Comparison of ENCODE assay signal across 26 cellular contexts in the genomic region with DNA sequence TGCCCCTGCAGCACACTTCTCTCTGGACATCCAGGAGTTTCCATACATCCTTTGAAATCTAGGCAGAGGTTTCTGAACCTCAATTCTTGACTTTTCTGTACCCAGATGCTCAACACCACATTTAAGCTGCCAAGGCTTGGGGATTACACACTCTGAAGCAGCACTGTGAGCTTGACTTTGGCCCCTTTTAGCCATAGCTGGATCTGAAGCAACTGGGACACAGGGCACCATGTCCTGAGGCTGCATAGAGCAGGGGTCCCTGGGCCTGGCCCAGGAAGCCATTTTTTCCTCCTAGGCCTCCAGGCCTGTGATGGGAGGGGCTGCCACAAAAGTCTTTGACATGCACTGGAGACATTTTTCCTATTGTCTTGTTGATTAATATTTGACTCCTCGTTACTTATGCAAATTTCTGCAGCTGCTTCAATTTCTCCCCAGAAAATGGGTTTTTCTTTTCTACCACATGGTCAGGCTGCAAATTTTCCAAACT.
"Had no signal": no experiment of that assay in that cellular context is flagged by ENCODE, and none has a peak within 500 bp of the region (broad histone marks: within the 10 kb centered on the region; RNA-seq: fewer than 3 reads in every experiment).

No MANE protein-coding gene starts in this region.

- H3K36me3 ChIP-seq: neutrophil, ovary, right lobe of liver, sigmoid colon, stomach, tibial artery, transverse colon, upper lobe of right lung, uterus had no signal

- DNase-seq: naive B cell; naive thymus-derived CD8-positive, alpha-beta T cell; nephron progenitor cell; nucleus accumbens; ovary; posterior cingulate gyrus; psoas muscle; right lobe of liver; sigmoid colon; small intestine; stimulated activated CD4-positive, alpha-beta T cell treated with anti-CD3 and anti-CD28 coated beads, Interleukin-15, amount 100 ng/mL, for 24 hours; stimulated activated CD4-positive, alpha-beta T cell treated with anti-CD3 and anti-CD28 coated beads, Interleukin-2, amount 100 ng/mL, for 24 hours; stimulated activated CD4-positive, alpha-beta T cell treated with anti-CD3 and anti-CD28 coated beads, Interleukin-2, amount 100 ng/mL, for 48 hours; stimulated activated CD4-positive, alpha-beta T cell treated with anti-CD3 and anti-CD28 coated beads, Interleukin-4, amount 100 ng/mL, for 24 hours; stimulated activated naive B cell treated with anti-CD40 and anti-IgM and Interleukin-4, amounts not matched to agents 10 μg/mL and 1 μg/mL and 100 μg/mL, for 72 hours; stimulated activated naive CD4-positive, alpha-beta T cell treated with Interleukin-2 at 50 U/mL for 16 hours; stomach; testis; tibial artery; transverse colon; upper lobe of right lung; uterus had no signal

- H3K9ac ChIP-seq: parathyroid adenoma had no signal

- FAIRE-seq: small intestine had no signal

- H3K4me3 ChIP-seq: ovary, psoas muscle, right lobe of liver, sigmoid colon, stomach, testis, tibial artery, transverse colon, upper lobe of right lung, uterus had no signal

- ATAC-seq: naive thymus-derived CD8-positive, alpha-beta T cell; natural killer cell treated with Interleukin-12 subunit alpha and Interleukin-12 subunit beta and Interleukin-15 and Interleukin-18, amount 100 ng/mL, for 72 hours; psoas muscle; right lobe of liver; stimulated activated effector memory CD8-positive, alpha-beta T cell treated with anti-CD3 and anti-CD28 coated beads, Interleukin-12 subunit alpha, Interleukin-12 subunit beta, amount 100 ng/mL, for 72 hours; stimulated activated naive B cell treated with anti-CD40 and anti-IgM and Interleukin-4, amounts not matched to agents 10 μg/mL and 1 μg/mL and 100 μg/mL, for 72 hours; upper lobe of right lung had no signal

- H3K27me3 ChIP-seq: neutrophil, ovary, right lobe of liver, sigmoid colon, stomach, testis, tibial artery, transverse colon, upper lobe of right lung, uterus had no signal

- H3K27ac ChIP-seq: neutrophil, ovary, parathyroid adenoma, psoas muscle, right lobe of liver, sigmoid colon, stomach, testis, tibial artery, transverse colon, upper lobe of right lung, uterus had no signal

- H3K9me3 ChIP-seq: neutrophil, psoas muscle, right lobe of liver, sigmoid colon, testis, tibial artery, transverse colon, upper lobe of right lung, uterus had no signal

- H3K4me1 ChIP-seq: parathyroid adenoma, psoas muscle, right lobe of liver, sigmoid colon, stomach, testis, tibial artery, transverse colon, upper lobe of right lung, uterus had no signal
